9 cellular contexts compared by ENCODE assay signal in genomic region chr20:33042430-33042829, GRCh38. TPM values are rescaled to one million over a fixed set of nuclear protein-coding genes. Genes with fewer than 3 reads are reported as not detected.
"Had no signal": no experiment of that assay in that cellular context is flagged by ENCODE, and none has a peak within 500 bp of the region (broad histone marks: within the 10 kb centered on the region; RNA-seq: fewer than 3 reads in every experiment).

No MANE protein-coding gene starts in this region.

- H3K4me3 ChIP-seq: GM12878 had no signal

- FAIRE-seq: G401.6, GM12878, GM12891, GM12892, GM18507, GM19239 had no signal

- DNase-seq: GDM1, GF-D8 had no signal

- ATAC-seq: GM12878 had no signal

RNA-seq across cellular contexts. Expression of gene BPIFB6, which starts 11.0 kb away (rescaled TPM):
- total RNA-seq: G401, GM12878 had no signal
- polyA plus RNA-seq: GM12878 had no signal

RNA-seq across cellular contexts. Expression of gene BPIFB3, which starts 11.3 kb away (rescaled TPM):
- total RNA-seq: G401, GM12878 had no signal
- polyA plus RNA-seq: GM12878 had no signal

RNA-seq across cellular contexts. Expression of gene BPIFB2, which starts 34.9 kb away (rescaled TPM):
- total RNA-seq: G401, GM12878 had no signal
- polyA plus RNA-seq: GM12878 had no signal

RNA-seq across cellular contexts. Expression of gene BPIFB4, which starts 37.0 kb away (rescaled TPM):
- total RNA-seq: G401, GM12878 had no signal

RNA-seq across cellular contexts. Expression of gene SUN5, which starts 38.2 kb away (rescaled TPM):
- total RNA-seq: G401, GM12878 had no signal
- polyA plus RNA-seq: GM12878 had no signal
